14 cellular contexts compared by ENCODE assay signal in genomic region chr18:13558790-13559189, GRCh38.
"Had no signal": no experiment of that assay in that cellular context is flagged by ENCODE, and none has a peak within 500 bp of the region (broad histone marks: within the 10 kb centered on the region; RNA-seq: fewer than 3 reads in every experiment).

No MANE protein-coding gene starts in this region.

- H3K36me3 Mint-ChIP-seq: mesothelial cell of epicardium had no signal

- H3K27me3 Mint-ChIP-seq: activated CD4-positive, alpha-beta T cell treated with anti-CD3 and anti-CD28 coated beads for 36 hours; activated naive CD4-positive, alpha-beta T cell treated with anti-CD3 and anti-CD28 coated beads, Interleukin-2, amount 10 ng/mL, durations not matched to agents 7 days and 5 days; activated T-cell treated with anti-CD3 and anti-CD28 coated beads, Interleukin-2, amount 50 U/mL, for 24 hours; dendritic cell treated with granulocyte-macrophage colony-stimulating factor and Interleukin-4, amounts not matched to agents 40 ng/mL and 50 ng/mL, for 4 days; T-helper 17 cell had no signal

- DNase-seq: activated effector memory CD4-positive, alpha-beta T cell treated with Interleukin-2 at 50 U/mL for 16 hours; cerebellar nuclear complex; effector memory CD4-positive, alpha-beta T cell; esophagus squamous epithelium; T-helper 17 cell had no signal

- H3K27ac Mint-ChIP-seq: activated CD4-positive, alpha-beta T cell treated with anti-CD3 and anti-CD28 coated beads for 36 hours; activated naive CD4-positive, alpha-beta T cell treated with anti-CD3 and anti-CD28 coated beads, Interleukin-2, amount 10 ng/mL, durations not matched to agents 7 days and 5 days; dendritic cell treated with granulocyte-macrophage colony-stimulating factor and Interleukin-4, amounts not matched to agents 40 ng/mL and 50 ng/mL, for 4 days; mesothelial cell of epicardium; nephron had no signal

- H3K9me3 Mint-ChIP-seq: activated naive CD4-positive, alpha-beta T cell treated with anti-CD3 and anti-CD28 coated beads, Interleukin-2, amount 10 ng/mL, durations not matched to agents 7 days and 5 days; activated T-cell treated with anti-CD3 and anti-CD28 coated beads, Interleukin-2, amount 50 U/mL, for 24 hours; dendritic cell treated with granulocyte-macrophage colony-stimulating factor and Interleukin-4, amounts not matched to agents 40 ng/mL and 50 ng/mL, for 4 days; mesothelial cell of epicardium; nephron had no signal

- H3K27ac ChIP-seq: breast epithelium, esophagus squamous epithelium, tibial nerve, WERI-Rb-1 had no signal

- H3K4me3 Mint-ChIP-seq: activated CD4-positive, alpha-beta T cell treated with anti-CD3 and anti-CD28 coated beads for 36 hours; activated naive CD4-positive, alpha-beta T cell treated with anti-CD3 and anti-CD28 coated beads, Interleukin-2, amount 10 ng/mL, durations not matched to agents 7 days and 5 days; activated T-cell treated with anti-CD3 and anti-CD28 coated beads, Interleukin-2, amount 50 U/mL, for 24 hours; dendritic cell treated with granulocyte-macrophage colony-stimulating factor and Interleukin-4, amounts not matched to agents 40 ng/mL and 50 ng/mL, for 4 days; mesothelial cell of epicardium; nephron; T-helper 17 cell had no signal
